Comparison of ENCODE assay signal across 8 cellular contexts in genomic region chr20:17682103-17682888, GRCh38. TPM values are rescaled to one million over a fixed set of nuclear protein-coding genes. Genes with fewer than 3 reads are reported as not detected.
DNase-seq lines count a peak whose midpoint lies in the region; TF ChIP-seq lines count a peak whose summit lies in the region.

A gene with protein sequence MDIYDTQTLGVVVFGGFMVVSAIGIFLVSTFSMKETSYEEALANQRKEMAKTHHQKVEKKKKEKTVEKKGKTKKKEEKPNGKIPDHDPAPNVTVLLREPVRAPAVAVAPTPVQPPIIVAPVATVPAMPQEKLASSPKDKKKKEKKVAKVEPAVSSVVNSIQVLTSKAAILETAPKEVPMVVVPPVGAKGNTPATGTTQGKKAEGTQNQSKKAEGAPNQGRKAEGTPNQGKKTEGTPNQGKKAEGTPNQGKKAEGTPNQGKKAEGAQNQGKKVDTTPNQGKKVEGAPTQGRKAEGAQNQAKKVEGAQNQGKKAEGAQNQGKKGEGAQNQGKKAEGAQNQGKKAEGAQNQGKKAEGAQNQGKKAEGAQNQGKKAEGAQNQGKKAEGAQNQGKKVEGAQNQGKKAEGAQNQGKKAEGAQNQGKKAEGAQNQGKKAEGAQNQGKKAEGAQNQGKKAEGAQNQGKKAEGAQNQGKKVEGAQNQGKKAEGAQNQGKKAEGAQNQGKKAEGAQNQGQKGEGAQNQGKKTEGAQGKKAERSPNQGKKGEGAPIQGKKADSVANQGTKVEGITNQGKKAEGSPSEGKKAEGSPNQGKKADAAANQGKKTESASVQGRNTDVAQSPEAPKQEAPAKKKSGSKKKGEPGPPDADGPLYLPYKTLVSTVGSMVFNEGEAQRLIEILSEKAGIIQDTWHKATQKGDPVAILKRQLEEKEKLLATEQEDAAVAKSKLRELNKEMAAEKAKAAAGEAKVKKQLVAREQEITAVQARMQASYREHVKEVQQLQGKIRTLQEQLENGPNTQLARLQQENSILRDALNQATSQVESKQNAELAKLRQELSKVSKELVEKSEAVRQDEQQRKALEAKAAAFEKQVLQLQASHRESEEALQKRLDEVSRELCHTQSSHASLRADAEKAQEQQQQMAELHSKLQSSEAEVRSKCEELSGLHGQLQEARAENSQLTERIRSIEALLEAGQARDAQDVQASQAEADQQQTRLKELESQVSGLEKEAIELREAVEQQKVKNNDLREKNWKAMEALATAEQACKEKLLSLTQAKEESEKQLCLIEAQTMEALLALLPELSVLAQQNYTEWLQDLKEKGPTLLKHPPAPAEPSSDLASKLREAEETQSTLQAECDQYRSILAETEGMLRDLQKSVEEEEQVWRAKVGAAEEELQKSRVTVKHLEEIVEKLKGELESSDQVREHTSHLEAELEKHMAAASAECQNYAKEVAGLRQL (N-terminal part only) (minus strand): TSS chr20:17682242. CDS start chr20:17660507, 21,735 bp downstream.

- DNase-seq in G401 (ENCODE audit: low spot score), result peak; percentile 97
- peak; percentile 99 for DNase-seq in H7
- peak; percentile 96 for DNase-seq in activated effector memory CD4-positive, alpha-beta T cell treated with Interleukin-2 at 50 U/mL for 16 hours
- DNase-seq in fibroblast of pulmonary artery (ENCODE audit: low read depth), result peak; percentile 98

- H3K9me3 ChIP-seq in Loucy (ENCODE audit: insufficient read depth, low read depth, low read length), result no peaks in the 10 kb centered on the region

- H2AFZ ChIP-seq in Loucy (ENCODE audit: low read length), result peak within 1 kb of the TSS; percentile 97

- H3K36me3 Mint-ChIP-seq in nephron (ENCODE audit: low read depth), result peaks cover 9% of the 10 kb centered on the region
- peaks cover 6% of the 10 kb centered on the region for H3K36me3 Mint-ChIP-seq in stimulated activated naive CD8-positive, alpha-beta T cell treated with anti-CD3 and anti-CD28 coated beads, Interleukin-15, Interleukin-2, amounts not matched to agents 100 ng/mL and 50 ng/mL, for 24 hours (ENCODE audit: low read depth)

- peak within 1 kb of the TSS; percentile 56 for H3K4me2 ChIP-seq in Loucy (ENCODE audit: low read depth, low read length, poor library complexity, severe bottlenecking)

- H4K20me1 ChIP-seq in Loucy (ENCODE audit: insufficient read depth, low read length, poor library complexity, severe bottlenecking), result peaks cover 32% of the 10 kb centered on the region

- TF ChIP-seq CTCF in Loucy (conservative IDR thresholded peaks at IDR 0.05; ENCODE audit: low read length) (peak; percentile 95), fibroblast of pulmonary artery (IDR thresholded peaks at IDR 0.05; ENCODE audit: low read length, missing control alignments) (peak; percentile 66), nephron (IDR thresholded peaks at IDR 0.05; ENCODE audit: unreplicated experiment in 3 of 3) (peak; percentile 62 to 78 (median 69))

- peaks cover 3% of the 10 kb centered on the region; the same call in 1 of the 2 replicates for H3K36me3 ChIP-seq in H7 (replicated peaks; ENCODE audit: control insufficient read depth, insufficient read depth, low read length)
- peaks cover under 1% of the 10 kb centered on the region; the same call in 1 of the 2 replicates for H3K36me3 ChIP-seq in Loucy (ENCODE audit: insufficient read depth, low read length)

- in situ Hi-C loops in G401 (cut with HindIII; ENCODE audit: low sequenced_read_pairs), result no loop called here

- H3K4me1 Mint-ChIP-seq in nephron, result peaks cover 32% of the 10 kb centered on the region
- H3K4me1 Mint-ChIP-seq in stimulated activated naive CD8-positive, alpha-beta T cell treated with anti-CD3 and anti-CD28 coated beads, Interleukin-15, Interleukin-2, amounts not matched to agents 100 ng/mL and 50 ng/mL, for 24 hours (ENCODE audit: low read depth), result peaks cover 17% of the 10 kb centered on the region

- H3K27me3 Mint-ChIP-seq in nephron (ENCODE audit: low read depth), result peaks cover 8% of the 10 kb centered on the region
- peaks cover 23% of the 10 kb centered on the region for H3K27me3 Mint-ChIP-seq in stimulated activated naive CD8-positive, alpha-beta T cell treated with anti-CD3 and anti-CD28 coated beads, Interleukin-15, Interleukin-2, amounts not matched to agents 100 ng/mL and 50 ng/mL, for 24 hours

- H3K79me2 ChIP-seq in Loucy (ENCODE audit: insufficient read depth, low read length), result peaks cover 37% of the 10 kb centered on the region

- H3K27me3 ChIP-seq in H7 (ENCODE audit: control insufficient read depth, insufficient read depth, low read length) (no peaks in the 10 kb centered on the region), Loucy (ENCODE audit: insufficient read depth, low read length, poor library complexity, severe bottlenecking) (no peaks in the 10 kb centered on the region)

- H3K27ac Mint-ChIP-seq in nephron, result peak within 1 kb of the TSS; percentile 67 to 89 (median 86)
- H3K27ac Mint-ChIP-seq in stimulated activated naive CD8-positive, alpha-beta T cell treated with anti-CD3 and anti-CD28 coated beads, Interleukin-15, Interleukin-2, amounts not matched to agents 100 ng/mL and 50 ng/mL, for 24 hours, result peak within 1 kb of the TSS; percentile 76

- peak; percentile 85 for TF ChIP-seq POLR2A in Raji (IDR thresholded peaks at IDR 0.05; ENCODE audit: insufficient read depth, low read depth, low read length)

- H3K4me3 ChIP-seq in H7 (ENCODE audit: insufficient read depth, low read depth, low read length) (peak within 1 kb of the TSS; percentile 98), Loucy (ENCODE audit: low read length, poor library complexity, severe bottlenecking) (peak within 1 kb of the TSS; percentile 98), fibroblast of pulmonary artery (replicated peaks; ENCODE audit: low read depth, low read length) (peak within 1 kb of the TSS; percentile 84)

- peaks cover 35% of the 10 kb centered on the region for H3K4me1 ChIP-seq in Loucy (ENCODE audit: insufficient read depth, low read length, poor library complexity, severe bottlenecking)

- H3F3A ChIP-seq in Loucy (ENCODE audit: low read depth), result no peaks in the 10 kb centered on the region

- peak within 1 kb of the TSS; percentile 56 for H3K9ac ChIP-seq in Loucy (ENCODE audit: low read depth, low read length, poor library complexity, severe bottlenecking)

- no peaks in the 10 kb centered on the region for H3K9me2 ChIP-seq in Loucy (replicated peaks; ENCODE audit: low read depth, low read length)

- peaks cover 6% of the 10 kb centered on the region for H3K9me3 Mint-ChIP-seq in nephron
- H3K9me3 Mint-ChIP-seq in stimulated activated naive CD8-positive, alpha-beta T cell treated with anti-CD3 and anti-CD28 coated beads, Interleukin-15, Interleukin-2, amounts not matched to agents 100 ng/mL and 50 ng/mL, for 24 hours, result no peaks in the 10 kb centered on the region

- H3K4me3 Mint-ChIP-seq in nephron, result peak within 1 kb of the TSS; percentile 82 to 89 (median 84)
- H3K4me3 Mint-ChIP-seq in stimulated activated naive CD8-positive, alpha-beta T cell treated with anti-CD3 and anti-CD28 coated beads, Interleukin-15, Interleukin-2, amounts not matched to agents 100 ng/mL and 50 ng/mL, for 24 hours, result peak within 1 kb of the TSS; percentile 80

RNA-seq across cellular contexts. Expression of the gene that starts here (rescaled TPM):
- total RNA-seq in G401 (2014; rRNA removed; shearing (Covaris generic)), result 49.2 and 67.8 TPM in 2 replicates
- total RNA-seq in H7 (2014; rRNA removed; shearing (Covaris generic)), result 79.2 and 83.1 TPM in 2 replicates

Comparison
In these comparisons a context has a peak if more than half of its experiments do, and no peak if none do; other contexts are left out.
1. Peak in every context shown above with its lines: DNase-seq and H3K4me3 ChIP-seq.